22 cellular contexts compared by ENCODE assay signal in the genomic region with DNA sequence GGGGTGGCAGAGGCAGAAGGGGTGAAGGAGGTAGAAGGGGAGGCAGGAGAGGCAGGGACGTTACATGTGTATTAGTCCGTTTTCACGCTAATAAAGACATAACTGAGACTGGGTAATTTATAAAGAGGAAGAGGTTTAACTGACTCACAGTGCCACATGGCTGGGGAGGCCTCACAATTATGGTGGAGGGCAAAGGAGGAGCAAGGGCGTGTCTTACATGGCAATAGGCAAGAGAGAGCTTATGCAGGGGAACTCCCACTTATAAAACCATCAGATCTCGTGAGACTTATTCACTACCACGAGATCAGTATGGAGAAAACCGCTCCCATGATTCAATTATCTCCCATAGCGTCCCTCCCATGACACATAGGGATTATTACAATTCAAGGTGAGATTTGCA. TPM values are rescaled to one million over a fixed set of nuclear protein-coding genes. Genes with fewer than 3 reads are reported as not detected.
"Had no signal": no experiment of that assay in that cellular context is flagged by ENCODE, and none has a peak within 500 bp of the region (broad histone marks: within the 10 kb centered on the region; RNA-seq: fewer than 3 reads in every experiment).

No MANE protein-coding gene starts in this region.

- DNase-seq: activated CD4-positive, alpha-beta memory T cell treated with anti-CD3 and anti-CD28 coated beads, Interleukin-2, amount 10 ng/mL, durations not matched to agents 7 days and 5 days; activated CD4-positive, alpha-beta T cell treated with anti-CD3 and anti-CD28 coated beads for 4 hours; activated gamma-delta T cell; activated naive CD8-positive, alpha-beta T cell treated with anti-CD3 and anti-CD28 coated beads for 36 hours; activated T-cell treated with anti-CD3 and anti-CD28 coated beads, Interleukin-2, amount 50 U/mL, for 4 hours; cortex of kidney; effector memory CD4-positive, alpha-beta T cell; foreskin melanocyte; head of caudate nucleus; immature natural killer cell; occipital lobe; stimulated activated CD4-positive, alpha-beta T cell treated with anti-CD3 and anti-CD28 coated beads, Interleukin-4, amount 100 ng/mL, for 24 hours; stimulated activated naive CD4-positive, alpha-beta T cell treated with Interleukin-2 at 50 U/mL for 16 hours; substantia nigra; T1000 had no signal

- H3K4me1 Mint-ChIP-seq: activated CD4-positive, alpha-beta memory T cell treated with anti-CD3 and anti-CD28 coated beads, Interleukin-2, amount 10 ng/mL, durations not matched to agents 7 days and 5 days; nephron had no signal

- H3K27me3 ChIP-seq: right atrium auricular region, tibial nerve had no signal

- ATAC-seq: activated T-cell treated with anti-CD3 and anti-CD28 coated beads, Interleukin-2, amount 50 U/mL, for 4 hours; WTC11 had no signal

- H3K9me3 Mint-ChIP-seq: activated CD4-positive, alpha-beta memory T cell treated with anti-CD3 and anti-CD28 coated beads, Interleukin-2, amount 10 ng/mL, durations not matched to agents 7 days and 5 days; activated T-cell treated with anti-CD3 and anti-CD28 coated beads, Interleukin-2, amount 50 U/mL, for 4 hours; WTC11 had no signal

- H3K27ac ChIP-seq: right atrium auricular region, skin epidermis, tibial nerve had no signal

- H3K4me1 ChIP-seq: right atrium auricular region, tibial nerve had no signal

- H3K4me3 Mint-ChIP-seq: activated CD4-positive, alpha-beta memory T cell treated with anti-CD3 and anti-CD28 coated beads, Interleukin-2, amount 10 ng/mL, durations not matched to agents 7 days and 5 days; activated naive CD8-positive, alpha-beta T cell treated with anti-CD3 and anti-CD28 coated beads for 36 hours; activated T-cell treated with anti-CD3 and anti-CD28 coated beads, Interleukin-2, amount 50 U/mL, for 4 hours; nephron; WTC11 had no signal

- H3K27me3 Mint-ChIP-seq: activated naive CD8-positive, alpha-beta T cell treated with anti-CD3 and anti-CD28 coated beads for 36 hours had no signal

- H3K36me3 ChIP-seq: right atrium auricular region, tibial nerve had no signal

- H3K27ac Mint-ChIP-seq: activated CD4-positive, alpha-beta memory T cell treated with anti-CD3 and anti-CD28 coated beads, Interleukin-2, amount 10 ng/mL, durations not matched to agents 7 days and 5 days; activated naive CD8-positive, alpha-beta T cell treated with anti-CD3 and anti-CD28 coated beads for 36 hours; immature natural killer cell; WTC11 had no signal

- H3K36me3 Mint-ChIP-seq: activated naive CD8-positive, alpha-beta T cell treated with anti-CD3 and anti-CD28 coated beads for 36 hours; WTC11 had no signal

- H3K4me3 ChIP-seq: right atrium auricular region, skin epidermis, tibial nerve had no signal

RNA-seq across cellular contexts. Expression of gene ACOD1, which starts 19.0 kb away (rescaled TPM):
- total RNA-seq: activated CD4-positive, alpha-beta memory T cell treated with anti-CD3 and anti-CD28 coated beads, Interleukin-2, amount 10 ng/mL, durations not matched to agents 7 days and 5 days; activated naive CD8-positive, alpha-beta T cell treated with anti-CD3 and anti-CD28 coated beads for 36 hours; activated T-cell treated with anti-CD3 and anti-CD28 coated beads, Interleukin-2, amount 50 U/mL, for 4 hours; occipital lobe; posterior vena cava; right atrium auricular region; tibial nerve; WTC11 had no signal
- polyA plus RNA-seq: immature natural killer cell, liver had no signal
